In genomic region chr17:15404116-15404730, GRCh38 we compare ENCODE assay signal across 14 cellular contexts.
DNase-seq lines count a peak whose midpoint lies in the region; ATAC-seq and TF ChIP-seq lines count a peak whose summit lies in the region.
"Had no signal": no experiment of that assay in that cellular context is flagged by ENCODE, and none has a peak within 500 bp of the region (broad histone marks: within the 10 kb centered on the region; RNA-seq: fewer than 3 reads in every experiment).

No MANE protein-coding gene starts in this region.

- H3K27ac ChIP-seq in Peyer's patch (peak overlapping the region in 3 of 4 donors; percentile 38 to 65 (median 64)), fibroblast of lung (ENCODE audit: insufficient read depth, low read length) (no peak overlapping the region), osteoblast (ENCODE audit: low read depth, low read length) (no peak overlapping the region)

- ATAC-seq in activated T-cell treated with anti-CD3 and anti-CD28 coated beads, Interleukin-2, amount 50 U/mL, for 4 hours: no peak
- ATAC-seq: activated CD8-positive, alpha-beta T cell treated with anti-CD3 and anti-CD28 coated beads for 36 hours; activated T-helper 17 cell treated with anti-CD3 and anti-CD28 coated beads, Interleukin-2, amount 50 U/mL, for 72 hours had no signal

- H3K4me3 ChIP-seq in Peyer's patch: no peak overlapping the region
- no peak overlapping the region for H3K4me3 ChIP-seq in fibroblast of lung (replicated peaks in 1 of 4; ENCODE audit: control extremely low read depth in 1 of 4, insufficient read depth in 1 of 4, low read depth in 3 of 4, low read length in 4 of 4)
- H3K4me3 ChIP-seq in osteoblast (ENCODE audit: insufficient read depth, low read length): no peak overlapping the region

- no peaks in the 10 kb centered on the region for H3K36me3 Mint-ChIP-seq in activated T-cell treated with anti-CD3 and anti-CD28 coated beads, Interleukin-2, amount 50 U/mL, for 4 hours (ENCODE audit: insufficient read depth)
- no peaks in the 10 kb centered on the region for H3K36me3 Mint-ChIP-seq in activated naive CD4-positive, alpha-beta T cell treated with anti-CD3 and anti-CD28 coated beads for 36 hours (ENCODE audit: low read depth)
- H3K36me3 Mint-ChIP-seq: IgD-negative memory B cell, naive B cell had no signal

- CTCF ChIA-PET in activated naive CD4-positive, alpha-beta T cell treated with anti-CD3 and anti-CD28 coated beads for 36 hours (lab: Charles Lee): no interaction called here

- H3K4me2 ChIP-seq in fibroblast of lung (ENCODE audit: extremely low read depth, insufficient read depth, low read length): peak overlapping the region; percentile 44
- H3K4me2 ChIP-seq in osteoblast (ENCODE audit: insufficient read depth, low read length): peak overlapping the region; percentile 15

- no peaks in the 10 kb centered on the region for H4K20me1 ChIP-seq in fibroblast of lung (ENCODE audit: control insufficient read depth, extremely low read depth, insufficient read depth, low read length)
- no peaks in the 10 kb centered on the region for H4K20me1 ChIP-seq in osteoblast (ENCODE audit: insufficient read depth, low read length)

- no peaks in the 10 kb centered on the region for H3K27me3 ChIP-seq in Peyer's patch
- no peaks in the 10 kb centered on the region for H3K27me3 ChIP-seq in fibroblast of lung (ENCODE audit: control insufficient read depth, insufficient read depth, low read length)
- H3K27me3 ChIP-seq in osteoblast (ENCODE audit: insufficient read depth, low read length): no peaks in the 10 kb centered on the region

- no peak overlapping the region for H3K27ac Mint-ChIP-seq in activated naive CD4-positive, alpha-beta T cell treated with anti-CD3 and anti-CD28 coated beads for 36 hours
- H3K27ac Mint-ChIP-seq: activated CD8-positive, alpha-beta T cell treated with anti-CD3 and anti-CD28 coated beads for 36 hours; activated T-helper 17 cell treated with anti-CD3 and anti-CD28 coated beads, Interleukin-2, amount 50 U/mL, for 72 hours; IgD-negative memory B cell; naive B cell had no signal

- no peak overlapping the region for H3K9ac ChIP-seq in fibroblast of lung (ENCODE audit: insufficient read depth, low read length)

- H3K4me1 ChIP-seq in Peyer's patch: peaks cover 0 to 18% (median 0%) of the 10 kb centered on the region in 4 donors
- peaks cover 7% of the 10 kb centered on the region for H3K4me1 ChIP-seq in fibroblast of lung (ENCODE audit: control insufficient read depth, extremely low read depth, insufficient read depth, low read length)
- peaks cover 20% of the 10 kb centered on the region for H3K4me1 ChIP-seq in osteoblast (ENCODE audit: insufficient read depth, low read length)

- peaks cover 14% of the 10 kb centered on the region for H3K27me3 Mint-ChIP-seq in activated T-cell treated with anti-CD3 and anti-CD28 coated beads, Interleukin-2, amount 50 U/mL, for 4 hours (ENCODE audit: low read depth)
- H3K27me3 Mint-ChIP-seq in activated naive CD4-positive, alpha-beta T cell treated with anti-CD3 and anti-CD28 coated beads for 36 hours (ENCODE audit: low read depth): no peaks in the 10 kb centered on the region
- H3K27me3 Mint-ChIP-seq: activated CD8-positive, alpha-beta T cell treated with anti-CD3 and anti-CD28 coated beads for 36 hours had no signal

- H3K4me1 Mint-ChIP-seq in activated T-cell treated with anti-CD3 and anti-CD28 coated beads, Interleukin-2, amount 50 U/mL, for 4 hours (ENCODE audit: low read depth): no peaks in the 10 kb centered on the region
- no peaks in the 10 kb centered on the region for H3K4me1 Mint-ChIP-seq in activated naive CD4-positive, alpha-beta T cell treated with anti-CD3 and anti-CD28 coated beads for 36 hours (ENCODE audit: low read depth)
- H3K4me1 Mint-ChIP-seq: activated T-helper 17 cell treated with anti-CD3 and anti-CD28 coated beads, Interleukin-2, amount 50 U/mL, for 72 hours; IgD-negative memory B cell; naive B cell had no signal

- intact Hi-C loops in activated naive CD4-positive, alpha-beta T cell treated with anti-CD3 and anti-CD28 coated beads for 36 hours (cut with micrococcal nuclease): no loop called here

- H3K9me3 ChIP-seq in Peyer's patch (no peaks in the 10 kb centered on the region), fibroblast of lung (ENCODE audit: control insufficient read depth, insufficient read depth, low read depth, low read length) (no peaks in the 10 kb centered on the region), osteoblast (ENCODE audit: low read depth, low read length) (no peaks in the 10 kb centered on the region)

- no peak overlapping the region for H3K4me3 Mint-ChIP-seq in activated T-cell treated with anti-CD3 and anti-CD28 coated beads, Interleukin-2, amount 50 U/mL, for 4 hours
- H3K4me3 Mint-ChIP-seq in activated naive CD4-positive, alpha-beta T cell treated with anti-CD3 and anti-CD28 coated beads for 36 hours: no peak overlapping the region
- H3K4me3 Mint-ChIP-seq: activated CD8-positive, alpha-beta T cell treated with anti-CD3 and anti-CD28 coated beads for 36 hours; activated T-helper 17 cell treated with anti-CD3 and anti-CD28 coated beads, Interleukin-2, amount 50 U/mL, for 72 hours; IgD-negative memory B cell had no signal

- no peaks in the 10 kb centered on the region for H3K79me2 ChIP-seq in fibroblast of lung (ENCODE audit: control insufficient read depth, insufficient read depth, low read length)
- no peaks in the 10 kb centered on the region for H3K79me2 ChIP-seq in osteoblast (ENCODE audit: insufficient read depth, low read length)

- DNase-seq in A172 (ENCODE audit: low spot score) (peak; percentile 39), Peyer's patch (no peak), fibroblast of lung (ENCODE audit: low read depth in 2 of 2) (peak; percentile 21 to 49), osteoblast (ENCODE audit: insufficient read length, low spot score, missing footprints) (no peak), OCI-M2 (lab: John Stamatoyannopoulos, UW; ENCODE audit: unreplicated experiment) (no peak), putamen (ENCODE audit: low spot score) (no peak)
- no peak for DNase-seq in activated T-cell treated with anti-CD3 and anti-CD28 coated beads, Interleukin-2, amount 50 U/mL, for 4 hours
- DNase-seq in activated naive CD4-positive, alpha-beta T cell treated with anti-CD3 and anti-CD28 coated beads for 36 hours: no peak
- DNase-seq: activated CD8-positive, alpha-beta T cell treated with anti-CD3 and anti-CD28 coated beads for 36 hours; naive B cell; NCI-H1092; stimulated activated CD4-positive, alpha-beta T cell treated with anti-CD3 and anti-CD28 coated beads, Interleukin-4, amount 100 ng/mL, for 4 hours had no signal

- peak overlapping the region; percentile 39 for H2AFZ ChIP-seq in fibroblast of lung (ENCODE audit: low read length)
- peak overlapping the region; percentile 4 for H2AFZ ChIP-seq in osteoblast (ENCODE audit: low read length)

- no peaks in the 10 kb centered on the region for H3K36me3 ChIP-seq in Peyer's patch
- H3K36me3 ChIP-seq in fibroblast of lung (ENCODE audit: control insufficient read depth, insufficient read depth, low read length): no peaks in the 10 kb centered on the region
- H3K36me3 ChIP-seq in osteoblast (ENCODE audit: insufficient read depth, low read length): no peaks in the 10 kb centered on the region

- no peak for TF ChIP-seq POLR2A in Peyer's patch (IDR thresholded peaks at IDR 0.05)

- TF ChIP-seq CTCF in Peyer's patch (IDR thresholded peaks at IDR 0.05): no peak
- no peak for TF ChIP-seq CTCF in fibroblast of lung (conservative IDR thresholded peaks at IDR 0.05 in 1 of 2, IDR thresholded peaks at IDR 0.05 in 1 of 2; ENCODE audit: low read depth in 1 of 2, low read length in 2 of 2)
- no peak for TF ChIP-seq CTCF in osteoblast (IDR thresholded peaks at IDR 0.05; ENCODE audit: extremely low read depth, low read depth, low read length)

- H3K9me3 Mint-ChIP-seq in activated T-cell treated with anti-CD3 and anti-CD28 coated beads, Interleukin-2, amount 50 U/mL, for 4 hours: no peaks in the 10 kb centered on the region
- no peaks in the 10 kb centered on the region for H3K9me3 Mint-ChIP-seq in activated naive CD4-positive, alpha-beta T cell treated with anti-CD3 and anti-CD28 coated beads for 36 hours
- H3K9me3 Mint-ChIP-seq: activated CD8-positive, alpha-beta T cell treated with anti-CD3 and anti-CD28 coated beads for 36 hours; activated T-helper 17 cell treated with anti-CD3 and anti-CD28 coated beads, Interleukin-2, amount 50 U/mL, for 72 hours; naive B cell had no signal

Comparison
In these comparisons a context has a peak if more than half of its experiments do, and no peak if none do; other contexts are left out.
1. DNase-seq: peak in A172 (single experiment) and fibroblast of lung (2 of 2); none in Peyer's patch (0 of 3), osteoblast (single experiment), activated T-cell treated with anti-CD3 and anti-CD28 coated beads, Interleukin-2, amount 50 U/mL, for 4 hours (single experiment), OCI-M2 (single experiment), putamen (single experiment) and activated naive CD4-positive, alpha-beta T cell treated with anti-CD3 and anti-CD28 coated beads for 36 hours (single experiment).
2. H3K27ac ChIP-seq: peak in Peyer's patch (3 of 4); none in fibroblast of lung (single experiment) and osteoblast (single experiment).